ENCODE assay signal across 35 cellular contexts in genomic region chr2:1377473-1377872, GRCh38. TPM values are rescaled to one million over a fixed set of nuclear protein-coding genes. Genes with fewer than 3 reads are reported as not detected.
"Had no signal": no experiment of that assay in that cellular context is flagged by ENCODE, and none has a peak within 500 bp of the region (broad histone marks: within the 10 kb centered on the region; RNA-seq: fewer than 3 reads in every experiment).

No MANE protein-coding gene starts in this region.

- H3K9me3 ChIP-seq: adrenal gland, body of pancreas, breast epithelium, SJCRH30 had no signal

- ATAC-seq: activated CD8-positive, alpha-beta T cell treated with anti-CD3 and anti-CD28 coated beads for 36 hours; activated naive CD4-positive, alpha-beta T cell treated with anti-CD3 and anti-CD28 coated beads, Interleukin-2, amount 50 U/mL, for 72 hours; activated T-cell treated with anti-CD3 and anti-CD28 coated beads, Interleukin-2, amount 50 U/mL, for 4 hours had no signal

- H2AFZ ChIP-seq: PC-9 had no signal

- H3K36me3 ChIP-seq: adrenal gland, breast epithelium, SJCRH30 had no signal

- H3K4me1 ChIP-seq: adrenal gland, breast epithelium, SJCRH30 had no signal

- H3K9me3 Mint-ChIP-seq: activated CD4-positive, alpha-beta T cell treated with anti-CD3 and anti-CD28 coated beads, Interleukin-2, amount 10 ng/mL, durations not matched to agents 24 days and 14 days; activated CD8-positive, alpha-beta T cell treated with anti-CD3 and anti-CD28 coated beads for 36 hours; activated naive CD4-positive, alpha-beta T cell treated with anti-CD3 and anti-CD28 coated beads for 36 hours; activated T-cell treated with anti-CD3 and anti-CD28 coated beads, Interleukin-2, amount 50 U/mL, for 4 hours; activated T-helper 1 cell treated with anti-CD3 and anti-CD28 coated beads, Interleukin-12 subunit alpha, Interleukin-12 subunit beta, Interleukin-2, Interleukin-4 antibody, amounts not matched to agents 30 ng/mL and 10 ng/mL and 1 ng/mL, durations not matched to agents 14 hours and 24 hours and 36 hours; T-helper 1 cell treated with Interleukin-12 subunit alpha and Interleukin-12 subunit beta and Interleukin-4 antibody, amounts not matched to agents 30 μg/mL and 1 μg/mL, for 36 hours; T-helper 2 cell treated with Interferon-gamma antibody and Interleukin-4, amounts not matched to agents 5 μg/mL and 100 μg/mL, for 36 hours had no signal

- H3K9ac ChIP-seq: KMS-11 had no signal

- H3K27me3 Mint-ChIP-seq: activated CD4-positive, alpha-beta T cell treated with anti-CD3 and anti-CD28 coated beads, Interleukin-2, amount 10 ng/mL, durations not matched to agents 24 days and 14 days; activated CD8-positive, alpha-beta T cell treated with anti-CD3 and anti-CD28 coated beads for 36 hours had no signal

- H3K27me3 ChIP-seq: adrenal gland, body of pancreas, breast epithelium had no signal

- DNase-seq: activated CD4-positive, alpha-beta T cell treated with anti-CD3 and anti-CD28 coated beads, Interleukin-2, amount 10 ng/mL, durations not matched to agents 24 days and 14 days; activated CD4-positive, alpha-beta T cell treated with anti-CD3 and anti-CD28 coated beads, Interleukin-2, amount 50 U/mL, for 4 hours; activated CD8-positive, alpha-beta T cell treated with anti-CD3 and anti-CD28 coated beads for 36 hours; activated gamma-delta T cell treated with Interleukin-2 at 50 U/mL for 16 hours; activated naive CD4-positive, alpha-beta T cell treated with anti-CD3 and anti-CD28 coated beads for 36 hours; activated T-cell treated with anti-CD3 and anti-CD28 coated beads, Interleukin-2, amount 50 U/mL, for 4 hours; adrenal gland; body of pancreas; central memory CD4-positive, alpha-beta T cell; NCI-H1092 treated with DMSO at 0.1 percent for 48 hours; NCI-H1417; NCI-H146; NCI-H187; NCI-H2029 treated with DMSO at 0.1 percent for 48 hours; NCI-H2107; NCI-H2171; NCI-H510A; NCI-H526; NCI-H748 treated with DMSO at 0.1 percent for 48 hours; NK-92 treated with Interleukin-12 subunit alpha and Interleukin-12 subunit beta, amount 100 ng/mL, for 24 hours; PC-9; SHP77; SJCRH30 had no signal

- H3K4me2 ChIP-seq: KMS-11, PC-9 had no signal

- H3K4me1 Mint-ChIP-seq: activated CD4-positive, alpha-beta T cell treated with anti-CD3 and anti-CD28 coated beads, Interleukin-2, amount 10 ng/mL, durations not matched to agents 24 days and 14 days had no signal

- H3K4me3 Mint-ChIP-seq: activated CD4-positive, alpha-beta T cell treated with anti-CD3 and anti-CD28 coated beads, Interleukin-2, amount 10 ng/mL, durations not matched to agents 24 days and 14 days; activated CD8-positive, alpha-beta T cell treated with anti-CD3 and anti-CD28 coated beads for 36 hours; activated naive CD4-positive, alpha-beta T cell treated with anti-CD3 and anti-CD28 coated beads for 36 hours; activated T-cell treated with anti-CD3 and anti-CD28 coated beads, Interleukin-2, amount 50 U/mL, for 4 hours; activated T-helper 1 cell treated with anti-CD3 and anti-CD28 coated beads, Interleukin-12 subunit alpha, Interleukin-12 subunit beta, Interleukin-2, Interleukin-4 antibody, amounts not matched to agents 30 ng/mL and 10 ng/mL and 1 ng/mL, durations not matched to agents 14 hours and 24 hours and 36 hours; T-helper 1 cell treated with Interleukin-12 subunit alpha and Interleukin-12 subunit beta and Interleukin-4 antibody, amounts not matched to agents 30 μg/mL and 1 μg/mL, for 36 hours; T-helper 2 cell treated with Interferon-gamma antibody and Interleukin-4, amounts not matched to agents 5 μg/mL and 100 μg/mL, for 36 hours had no signal

- H3K27ac Mint-ChIP-seq: activated CD4-positive, alpha-beta T cell treated with anti-CD3 and anti-CD28 coated beads, Interleukin-2, amount 10 ng/mL, durations not matched to agents 24 days and 14 days; activated CD8-positive, alpha-beta T cell treated with anti-CD3 and anti-CD28 coated beads for 36 hours; activated naive CD4-positive, alpha-beta T cell treated with anti-CD3 and anti-CD28 coated beads for 36 hours; activated naive CD4-positive, alpha-beta T cell treated with anti-CD3 and anti-CD28 coated beads, Interleukin-2, amount 50 U/mL, for 72 hours; activated T-helper 1 cell treated with anti-CD3 and anti-CD28 coated beads, Interleukin-12 subunit alpha, Interleukin-12 subunit beta, Interleukin-2, Interleukin-4 antibody, amounts not matched to agents 30 ng/mL and 10 ng/mL and 1 ng/mL, durations not matched to agents 14 hours and 24 hours and 36 hours; T-helper 1 cell treated with Interleukin-12 subunit alpha and Interleukin-12 subunit beta and Interleukin-4 antibody, amounts not matched to agents 30 μg/mL and 1 μg/mL, for 36 hours; T-helper 2 cell treated with Interferon-gamma antibody and Interleukin-4, amounts not matched to agents 5 μg/mL and 100 μg/mL, for 36 hours had no signal

- H3K36me3 Mint-ChIP-seq: activated naive CD4-positive, alpha-beta T cell treated with anti-CD3 and anti-CD28 coated beads, Interleukin-2, amount 50 U/mL, for 72 hours had no signal

- H3K4me3 ChIP-seq: adrenal gland, body of pancreas, PC-9, SJCRH30, SK-N-MC had no signal

- H3K27ac ChIP-seq: adrenal gland, body of pancreas, breast epithelium, KMS-11, PC-9, RWPE1, SJCRH30, SK-N-MC had no signal

RNA-seq across cellular contexts. Expression of gene TPO, which starts 35.8 kb away (rescaled TPM):
- total RNA-seq: activated CD4-positive, alpha-beta T cell treated with anti-CD3 and anti-CD28 coated beads, Interleukin-2, amount 10 ng/mL, durations not matched to agents 24 days and 14 days; activated CD8-positive, alpha-beta memory T cell treated with anti-CD3 and anti-CD28 coated beads for 36 hours; activated CD8-positive, alpha-beta T cell treated with anti-CD3 and anti-CD28 coated beads for 36 hours; activated naive CD4-positive, alpha-beta T cell treated with anti-CD3 and anti-CD28 coated beads for 36 hours; activated naive CD4-positive, alpha-beta T cell treated with anti-CD3 and anti-CD28 coated beads, Interleukin-2, amount 50 U/mL, for 72 hours; activated T-cell treated with anti-CD3 and anti-CD28 coated beads, Interleukin-2, amount 50 U/mL, for 4 hours; activated T-helper 1 cell treated with anti-CD3 and anti-CD28 coated beads, Interleukin-12 subunit alpha, Interleukin-12 subunit beta, Interleukin-2, Interleukin-4 antibody, amounts not matched to agents 30 ng/mL and 10 ng/mL and 1 ng/mL, durations not matched to agents 14 hours and 24 hours and 36 hours; astrocyte; LHCN-M2; OCI-LY7; PC-9; SJCRH30 had no signal
